ENCODE assay signal across 8 cellular contexts in genomic region chr19:45523642-45524256, GRCh38. TPM values are rescaled to one million over a fixed set of nuclear protein-coding genes. Genes with fewer than 3 reads are reported as not detected.
DNase-seq lines count a peak whose midpoint lies in the region; ATAC-seq and TF ChIP-seq lines count a peak whose summit lies in the region.

No MANE protein-coding gene starts in this region.

- TF ChIP-seq CTCF in MM.1S (IDR thresholded peaks at IDR 0.05; ENCODE audit: low read length) (peak; percentile 90), RWPE1 (conservative IDR thresholded peaks at IDR 0.05; ENCODE audit: low read depth) (peak; percentile 94), fibroblast of lung (conservative IDR thresholded peaks at IDR 0.05 in 1 of 2, IDR thresholded peaks at IDR 0.05 in 1 of 2; ENCODE audit: low read depth in 1 of 2, low read length in 2 of 2) (peak; percentile 79 to 88), nephron (IDR thresholded peaks at IDR 0.05; ENCODE audit: unreplicated experiment in 3 of 3) (peak; percentile 82 to 84 (median 83)), suprapubic skin (IDR thresholded peaks at IDR 0.05) (peak; percentile 91 to 92)

- peak; percentile 86 for ATAC-seq in GM21786 (IDR thresholded peaks at IDR 0.05; ENCODE audit: unreplicated experiment)
- ATAC-seq in activated T-cell treated with anti-CD3 and anti-CD28 coated beads, Interleukin-2, amount 50 U/mL, for 72 hours (replicated peaks in 1 of 2), result peak; percentile 98 to 100

- peaks cover 8 to 11% of the 10 kb centered on the region in 2 donors for H3K36me3 Mint-ChIP-seq in activated T-cell treated with anti-CD3 and anti-CD28 coated beads, Interleukin-2, amount 50 U/mL, for 72 hours (ENCODE audit: insufficient read depth in 2 of 2)
- peaks cover 27% of the 10 kb centered on the region for H3K36me3 Mint-ChIP-seq in nephron (ENCODE audit: low read depth)

- H3K4me3 ChIP-seq in MM.1S (ENCODE audit: low read length) (no peak overlapping the region), fibroblast of lung (replicated peaks in 1 of 4; ENCODE audit: control extremely low read depth in 1 of 4, insufficient read depth in 1 of 4, low read depth in 3 of 4, low read length in 4 of 4) (no peak overlapping the region), suprapubic skin (no peak overlapping the region)

- peak; percentile 80 for DNase-seq in DMS114 treated with DMSO at 0.1 percent for 48 hours (lab: John Stamatoyannopoulos, UW; ENCODE audit: unreplicated experiment)
- peak; percentile 88 for DNase-seq in MM.1S
- DNase-seq in RWPE1 (ENCODE audit: low spot score), result peak; percentile 75
- peak; percentile 76 to 80 for DNase-seq in activated T-cell treated with anti-CD3 and anti-CD28 coated beads, Interleukin-2, amount 50 U/mL, for 72 hours
- peak; percentile 62 to 91 for DNase-seq in fibroblast of lung (ENCODE audit: low read depth in 2 of 2)
- peak in 1 of 2 donors; percentile 85 for DNase-seq in suprapubic skin (ENCODE audit: low spot score in 2 of 2)

- H3F3A ChIP-seq in MM.1S (ENCODE audit: insufficient read depth, low read length), result no peaks in the 10 kb centered on the region

- H2AFZ ChIP-seq in MM.1S (ENCODE audit: low read length), result no peak overlapping the region
- no peak overlapping the region for H2AFZ ChIP-seq in fibroblast of lung (ENCODE audit: low read length)

- H3K27me3 Mint-ChIP-seq in activated T-cell treated with anti-CD3 and anti-CD28 coated beads, Interleukin-2, amount 50 U/mL, for 72 hours (ENCODE audit: low read depth), result no peaks in the 10 kb centered on the region
- H3K27me3 Mint-ChIP-seq in nephron (ENCODE audit: low read depth), result peaks cover 20% of the 10 kb centered on the region

- no peak overlapping the region for H3K9ac ChIP-seq in MM.1S (ENCODE audit: low read length)
- H3K9ac ChIP-seq in fibroblast of lung (ENCODE audit: insufficient read depth, low read length), result no peak overlapping the region

- no peak for TF ChIP-seq EP300 in suprapubic skin (IDR thresholded peaks at IDR 0.05)

- no peaks in the 10 kb centered on the region for H3K27me3 ChIP-seq in MM.1S (replicated peaks; ENCODE audit: insufficient read depth, low read length)
- no peaks in the 10 kb centered on the region for H3K27me3 ChIP-seq in fibroblast of lung (ENCODE audit: control insufficient read depth, insufficient read depth, low read length)
- no peaks in the 10 kb centered on the region for H3K27me3 ChIP-seq in suprapubic skin

- POLR2A ChIA-PET in RWPE1 (lab: Yijun Ruan, JAX; ENCODE audit: low non-redundant PET), result no interaction called here

- no peak overlapping the region for H3K4me2 ChIP-seq in MM.1S (ENCODE audit: low read depth, low read length)
- H3K4me2 ChIP-seq in fibroblast of lung (ENCODE audit: extremely low read depth, insufficient read depth, low read length), result no peak overlapping the region

- CTCF ChIA-PET in RWPE1 (lab: Yijun Ruan, JAX), result interaction anchor here (0.6 to 1.1 kb wide), 4 partner anchors 34 to 269 kb away, joined by 3 to 4 read pairs (median 4); no protein-coding TSS in a partner anchor

- H3K4me1 Mint-ChIP-seq in activated T-cell treated with anti-CD3 and anti-CD28 coated beads, Interleukin-2, amount 50 U/mL, for 72 hours (ENCODE audit: low read depth), result peaks cover 17% of the 10 kb centered on the region
- H3K4me1 Mint-ChIP-seq in nephron, result peaks cover 4% of the 10 kb centered on the region

- no peaks in the 10 kb centered on the region for H4K20me1 ChIP-seq in MM.1S (ENCODE audit: insufficient read depth, low read length)
- no peaks in the 10 kb centered on the region for H4K20me1 ChIP-seq in fibroblast of lung (ENCODE audit: control insufficient read depth, extremely low read depth, insufficient read depth, low read length)

- no peaks in the 10 kb centered on the region for H3K9me3 Mint-ChIP-seq in activated T-cell treated with anti-CD3 and anti-CD28 coated beads, Interleukin-2, amount 50 U/mL, for 72 hours
- H3K9me3 Mint-ChIP-seq in nephron, result no peaks in the 10 kb centered on the region

- no peak overlapping the region for H3K27ac ChIP-seq in MM.1S (ENCODE audit: low read length)
- H3K27ac ChIP-seq in RWPE1, result peak overlapping the region; percentile 92
- no peak overlapping the region for H3K27ac ChIP-seq in fibroblast of lung (ENCODE audit: insufficient read depth, low read length)
- H3K27ac ChIP-seq in suprapubic skin, result no peak overlapping the region

- H3K79me2 ChIP-seq in MM.1S (ENCODE audit: low read length), result no peaks in the 10 kb centered on the region
- peaks cover 2% of the 10 kb centered on the region for H3K79me2 ChIP-seq in fibroblast of lung (ENCODE audit: control insufficient read depth, insufficient read depth, low read length)

- H3K4me3 Mint-ChIP-seq in activated T-cell treated with anti-CD3 and anti-CD28 coated beads, Interleukin-2, amount 50 U/mL, for 72 hours, result no peak overlapping the region
- H3K4me3 Mint-ChIP-seq in nephron, result no peak overlapping the region

- no peaks in the 10 kb centered on the region for H3K9me2 ChIP-seq in MM.1S (replicated peaks; ENCODE audit: insufficient read depth, low read length)

- H3K36me3 ChIP-seq in MM.1S (replicated peaks; ENCODE audit: insufficient read depth, low read length) (no peaks in the 10 kb centered on the region; the same call in 1 of the 2 replicates), fibroblast of lung (ENCODE audit: control insufficient read depth, insufficient read depth, low read length) (peaks cover 24% of the 10 kb centered on the region), suprapubic skin (peaks cover 56% of the 10 kb centered on the region)

- 0 out of 2 replicates have a peak, but pooled peaks cover 3% of the 10 kb centered on the region for H3K4me1 ChIP-seq in MM.1S (ENCODE audit: low read length)
- H3K4me1 ChIP-seq in fibroblast of lung (ENCODE audit: control insufficient read depth, extremely low read depth, insufficient read depth, low read length), result peaks cover 6% of the 10 kb centered on the region
- peaks cover 19% of the 10 kb centered on the region for H3K4me1 ChIP-seq in suprapubic skin

- H3K27ac Mint-ChIP-seq in activated T-cell treated with anti-CD3 and anti-CD28 coated beads, Interleukin-2, amount 50 U/mL, for 72 hours, result peak overlapping the region; percentile 3
- peak overlapping the region in 1 of 3 experiments; percentile 13 for H3K27ac Mint-ChIP-seq in nephron

- H3K9me3 ChIP-seq in MM.1S (replicated peaks; ENCODE audit: insufficient read depth, low read length) (no peaks in the 10 kb centered on the region), fibroblast of lung (ENCODE audit: control insufficient read depth, insufficient read depth, low read depth, low read length) (no peaks in the 10 kb centered on the region), suprapubic skin (no peaks in the 10 kb centered on the region)

- 69% methylated on average over 9 of the region's 9 CpGs for WGBS in suprapubic skin

- TF ChIP-seq POLR2A in suprapubic skin (IDR thresholded peaks at IDR 0.05), result no peak

RNA-seq across cellular contexts. Expression of gene VASP, which starts 16.5 kb away (rescaled TPM):
- total RNA-seq in activated T-cell treated with anti-CD3 and anti-CD28 coated beads, Interleukin-2, amount 50 U/mL, for 72 hours, result 100 to 1,000 TPM; 120 to 133 TPM
- total RNA-seq in fibroblast of lung, result 33.1 and 40.3 TPM in 2 replicates
- 62.3 and 67.9 TPM in 2 replicates for polyA plus RNA-seq in fibroblast of lung
- polyA plus RNA-seq in fibroblast of lung (2012), result 74.5 and 87.1 TPM in 2 replicates
- 70.0 and 82.2 TPM in 2 replicates for polyA minus RNA-seq in fibroblast of lung (ENCODE audit: low replicate concordance)
- 10 to 100 TPM; 34.8 to 51.3 (median 43.6) TPM for total RNA-seq in suprapubic skin

RNA-seq across cellular contexts. Expression of gene PPM1N, which starts 25.5 kb away (rescaled TPM):
- total RNA-seq in activated T-cell treated with anti-CD3 and anti-CD28 coated beads, Interleukin-2, amount 50 U/mL, for 72 hours, result 1 to 10 TPM; 6.7 to 6.8 TPM
- total RNA-seq in fibroblast of lung (1.8 and 2.8 TPM in 2 replicates), suprapubic skin (1 to 10 TPM; 2.9 to 6.3 (median 5.6) TPM)
- 2.3 and 2.6 TPM in 2 replicates for polyA plus RNA-seq in fibroblast of lung
- polyA plus RNA-seq in fibroblast of lung (2012), result 3.1 and 3.2 TPM in 2 replicates
- polyA minus RNA-seq in fibroblast of lung (ENCODE audit: low replicate concordance), result not detected in 2 replicates

RNA-seq across cellular contexts. Expression of gene RTN2, which starts 26.9 kb away (rescaled TPM):
- 1 to 10 TPM; 4.1 to 4.9 TPM for total RNA-seq in activated T-cell treated with anti-CD3 and anti-CD28 coated beads, Interleukin-2, amount 50 U/mL, for 72 hours
- 5.1 and 7.9 TPM in 2 replicates for total RNA-seq in fibroblast of lung
- 8.9 and 11.7 TPM in 2 replicates for polyA plus RNA-seq in fibroblast of lung
- 19.8 and 23.8 TPM in 2 replicates for polyA plus RNA-seq in fibroblast of lung (2012)
- 15.0 and 45.2 TPM in 2 replicates for polyA minus RNA-seq in fibroblast of lung (ENCODE audit: low replicate concordance)
- 10 to 100 TPM in 2 of 4 donors, 1 to 10 TPM in 2; 5.4 to 12.2 (median 10.7) TPM for total RNA-seq in suprapubic skin

RNA-seq across cellular contexts. Expression of gene FOSB, which starts 56.0 kb away (rescaled TPM):
- 10 to 100 TPM; 20.3 to 24.6 TPM for total RNA-seq in activated T-cell treated with anti-CD3 and anti-CD28 coated beads, Interleukin-2, amount 50 U/mL, for 72 hours
- total RNA-seq in fibroblast of lung (9.5 and 24.9 TPM in 2 replicates), suprapubic skin (100 to 1,000 TPM; 326 to 676 (median 518) TPM)
- 2.8 and 48.6 TPM in 2 replicates for polyA plus RNA-seq in fibroblast of lung
- 4.6 and 43.1 TPM in 2 replicates for polyA plus RNA-seq in fibroblast of lung (2012)
- polyA minus RNA-seq in fibroblast of lung (ENCODE audit: low replicate concordance), result 20.3 and 218 TPM in 2 replicates
